6 cellular contexts compared by ENCODE assay signal in genomic region chr16:30996324-30996999, GRCh38. TPM values are rescaled to one million over a fixed set of nuclear protein-coding genes. Genes with fewer than 3 reads are reported as not detected.
DNase-seq lines count a peak whose midpoint lies in the region; ATAC-seq lines count a peak whose summit lies in the region.

No MANE protein-coding gene starts in this region.

- no peaks in the 10 kb centered on the region for H3K9me3 Mint-ChIP-seq in activated naive CD8-positive, alpha-beta T cell (ENCODE audit: low read depth)

- H3K4me1 Mint-ChIP-seq in activated naive CD8-positive, alpha-beta T cell (ENCODE audit: low read depth): peaks cover 10% of the 10 kb centered on the region

- ATAC-seq in GM18511 (IDR thresholded peaks at IDR 0.05; ENCODE audit: unreplicated experiment): peak; percentile 10
- ATAC-seq in HG02763 (IDR thresholded peaks at IDR 0.05; ENCODE audit: unreplicated experiment): no peak

- H3K4me3 Mint-ChIP-seq in activated naive CD8-positive, alpha-beta T cell: peak overlapping the region; percentile 84

- H3K4me3 ChIP-seq in mononuclear cell (ENCODE audit: low read length): peak overlapping the region; percentile 40

- H3K27ac Mint-ChIP-seq in activated naive CD8-positive, alpha-beta T cell: no peak overlapping the region

- H3K9me3 ChIP-seq in mononuclear cell (ENCODE audit: low read depth, low read length): no peaks in the 10 kb centered on the region

- no peaks in the 10 kb centered on the region for H3K36me3 Mint-ChIP-seq in activated naive CD8-positive, alpha-beta T cell

- H3K4me1 ChIP-seq in mononuclear cell (ENCODE audit: insufficient read depth, low read length): peaks cover 24% of the 10 kb centered on the region

- H3K27me3 Mint-ChIP-seq in activated naive CD8-positive, alpha-beta T cell: no peaks in the 10 kb centered on the region

- H3K27me3 ChIP-seq in mononuclear cell (ENCODE audit: insufficient read depth, low read length): no peaks in the 10 kb centered on the region

- DNase-seq in cortex of kidney (lab: John Stamatoyannopoulos, UW) (no peak), RPMI8226 (no peak)

RNA-seq across cellular contexts. Expression of gene HSD3B7, which starts 11.5 kb away (rescaled TPM):
- total RNA-seq in mononuclear cell: 0.73 TPM

RNA-seq across cellular contexts. Expression of gene STX1B, which starts 14.0 kb away (rescaled TPM):
- 0.63 TPM for total RNA-seq in mononuclear cell

RNA-seq across cellular contexts. Expression of gene STX4, which starts 36.9 kb away (rescaled TPM):
- total RNA-seq in mononuclear cell: 16.5 TPM

RNA-seq across cellular contexts. Expression of gene SETD1A, which starts 38.9 kb away (rescaled TPM):
- total RNA-seq in mononuclear cell: 16.1 TPM

RNA-seq across cellular contexts. Expression of gene ORAI3, which starts 47.6 kb away (rescaled TPM):
- 11.3 TPM for total RNA-seq in mononuclear cell
